28 cellular contexts compared by ENCODE assay signal in genomic region chr1:93306920-93307319, GRCh38.
"Had no signal": no experiment of that assay in that cellular context is flagged by ENCODE, and none has a peak within 500 bp of the region (broad histone marks: within the 10 kb centered on the region; RNA-seq: fewer than 3 reads in every experiment).

No MANE protein-coding gene starts in this region.

- H3K4me1 ChIP-seq: neural progenitor cell, parathyroid adenoma, psoas muscle, suprapubic skin, testis, tibial artery, transverse colon, upper lobe of right lung, uterus had no signal

- H3K9me3 ChIP-seq: ovary, psoas muscle, spleen, suprapubic skin, testis, tibial artery, transverse colon, upper lobe of right lung, uterus had no signal

- DNase-seq: natural killer cell; occipital lobe; ovary; posterior cingulate gyrus; psoas muscle; right cardiac atrium; spleen; stimulated activated CD4-positive, alpha-beta T cell treated with anti-CD3 and anti-CD28 coated beads, Interleukin-12 subunit alpha, Interleukin-12 subunit beta, amount 100 ng/mL, for 4 hours; stimulated activated CD4-positive, alpha-beta T cell treated with anti-CD3 and anti-CD28 coated beads, Interleukin-1b, Interleukin-23, amount 100 ng/mL, for 48 hours; stimulated activated CD4-positive, alpha-beta T cell treated with anti-CD3 and anti-CD28 coated beads, Interleukin-4, amount 100 ng/mL, for 1 hour; stimulated activated CD4-positive, alpha-beta T cell treated with anti-CD3 and anti-CD28 coated beads, Interleukin-4, amount 100 ng/mL, for 4 hours; stimulated activated CD8-positive, alpha-beta memory T cell treated with anti-CD3 and anti-CD28 coated beads, Interleukin-4, amount 100 ng/mL, for 48 hours; stimulated activated naive CD4-positive, alpha-beta T cell; stimulated activated naive CD8-positive, alpha-beta T cell treated with anti-CD3 and anti-CD28 coated beads, Interleukin-15, amount 100 ng/mL, for 72 hours; stimulated activated naive CD8-positive, alpha-beta T cell treated with anti-CD3 and anti-CD28 coated beads, Interleukin-15, Interleukin-2, amounts not matched to agents 100 U/mL and 50 U/mL, for 24 hours; substantia nigra; testis; tibial artery; transverse colon; upper lobe of right lung; uterus had no signal

- H3K27ac ChIP-seq: neural progenitor cell, ovary, parathyroid adenoma, psoas muscle, skin epidermis, spleen, suprapubic skin, testis, tibial artery, transverse colon, upper lobe of right lung, uterus had no signal

- ATAC-seq: natural killer cell; psoas muscle; right cardiac atrium; sciatic nerve; stimulated activated memory B cell treated with anti-CD40 and anti-IgM and Interleukin-4, amounts not matched to agents 10 μg/mL and 1 μg/mL and 100 μg/mL, for 72 hours; stimulated activated naive CD8-positive, alpha-beta T cell treated with anti-CD3 and anti-CD28 coated beads, Interleukin-15, amount 100 ng/mL, for 72 hours; stimulated activated naive CD8-positive, alpha-beta T cell treated with anti-CD3 and anti-CD28 coated beads, Interleukin-15, Interleukin-2, amounts not matched to agents 100 U/mL and 50 U/mL, for 24 hours; upper lobe of right lung had no signal

- H3K36me3 ChIP-seq: neural progenitor cell, ovary, transverse colon, upper lobe of right lung, uterus had no signal

- H3K4me3 ChIP-seq: neural progenitor cell, ovary, psoas muscle, skin epidermis, smooth muscle cell, spleen, suprapubic skin, testis, tibial artery, transverse colon, upper lobe of right lung, uterus had no signal
